Comparison of ENCODE assay signal across 21 cellular contexts in genomic region chr9:127502706-127503378, GRCh38. TPM values are rescaled to one million over a fixed set of nuclear protein-coding genes. Genes with fewer than 3 reads are reported as not detected.
DNase-seq lines count a peak whose midpoint lies in the region; ATAC-seq, FAIRE-seq and TF ChIP-seq lines count a peak whose summit lies in the region.
"Had no signal": no experiment of that assay in that cellular context is flagged by ENCODE, and none has a peak within 500 bp of the region (broad histone marks: within the 10 kb centered on the region; RNA-seq: fewer than 3 reads in every experiment).

No MANE protein-coding gene starts in this region.

- H4K20me1 ChIP-seq in GM12878 (ENCODE audit: control insufficient read depth, insufficient read depth): no peaks in the 10 kb centered on the region

- CTCF ChIA-PET in GM12878 (lab: Yijun Ruan, JAX): interaction anchor here (0.8 to 3.8 kb wide), 5 partner anchors 26 to 562 kb away, joined by 3 to 31 read pairs (median 5); no protein-coding TSS in a partner anchor

- BruUV-seq in GM12878 (replicated peaks; lab: Mats Ljungman, UMichigan): no TSS peak

- H2BK5ac ChIP-seq in mesenchymal stem cell (ENCODE audit: low read depth, low read length, poor library complexity, severe bottlenecking): no peak overlapping the region

- no peak overlapping the region for H3K9ac ChIP-seq in GM12878 (ENCODE audit: control insufficient read depth, insufficient read depth, low read length)
- no peak overlapping the region for H3K9ac ChIP-seq in mesenchymal stem cell (ENCODE audit: low read length)
- H3K9ac ChIP-seq: KMS-11 had no signal

- H3K27me3 ChIP-seq in right cardiac atrium (ENCODE audit: control insufficient read depth, insufficient read depth): no peaks in the 10 kb centered on the region
- no peaks in the 10 kb centered on the region for H3K27me3 ChIP-seq in GM12878 (replicated peaks in 1 of 2; ENCODE audit: control insufficient read depth in 2 of 2, insufficient read depth in 2 of 2, low read length in 1 of 2)
- H3K27me3 ChIP-seq in mesenchymal stem cell (ENCODE audit: control insufficient read depth in 1 of 2, insufficient read depth in 1 of 2, low read length in 2 of 2): no peaks in the 10 kb centered on the region

- TF ChIP-seq RAD21 in GM12878 (IDR thresholded peaks at IDR 0.05; ENCODE audit: insufficient read depth, low read depth, low read length): no peak

- RAD21 ChIA-PET in GM12878 (lab: Charles Lee; ENCODE audit: unreplicated experiment): interaction anchor here (1.0 to 2.7 kb wide), 2 partner anchors 34 to 232 kb away, joined by 4 to 13 read pairs; partner anchors contain the start of gene TOR2A

- TF ChIP-seq EP300 in GM12878 (IDR thresholded peaks at IDR 0.05; ENCODE audit: borderline replicate concordance in 1 of 2, control insufficient read depth in 1 of 2, low read depth in 2 of 2, low read length in 2 of 2): no peak

- peak; percentile 12 for TF ChIP-seq POLR2A in GM12878 (IDR thresholded peaks at IDR 0.05; ENCODE audit: low read depth, low read length)

- peak overlapping the region in 1 of 2 experiments; percentile 17 for H3K23ac ChIP-seq in mesenchymal stem cell (ENCODE audit: low read length in 2 of 2)

- H2BK15ac ChIP-seq in mesenchymal stem cell (ENCODE audit: low read depth, poor library complexity, severe bottlenecking): no peak overlapping the region

- H4K8ac ChIP-seq in mesenchymal stem cell (ENCODE audit: low read length): peak overlapping the region; percentile 46

- TF ChIP-seq CTCF in GM12878 (IDR thresholded peaks at IDR 0.05 in 2 of 3, conservative IDR thresholded peaks at IDR 0.05 in 1 of 3; ENCODE audit: control insufficient read depth in 2 of 3, extremely low read depth in 1 of 3, insufficient read depth in 1 of 3, low read depth in 3 of 3, low read length in 3 of 3): no peak

- no peak for FAIRE-seq in GM12878 (lab: Jason Lieb, UNC)

- no peak overlapping the region for H3K14ac ChIP-seq in mesenchymal stem cell (ENCODE audit: low read length in 2 of 2)

- H4K91ac ChIP-seq in mesenchymal stem cell (ENCODE audit: low read length): peak overlapping the region; percentile 57

- POLR2A ChIA-PET in GM12878 (lab: Charles Lee): interaction anchor here (0.6 kb wide), 2 partner anchors 25 to 90 kb away, joined by 3 read pairs; no protein-coding TSS in a partner anchor

- H3K36me3 ChIP-seq in GM12878 (ENCODE audit: control insufficient read depth in 2 of 2, insufficient read depth in 2 of 2, low read length in 1 of 2) (no peaks in the 10 kb centered on the region; a peak in 1 of 4 replicates), mesenchymal stem cell (ENCODE audit: control insufficient read depth in 1 of 2, insufficient read depth in 2 of 2, low read depth in 1 of 2, low read length in 2 of 2) (peaks cover 68 to 79% of the 10 kb centered on the region in 2 experiments)

- H2AK5ac ChIP-seq in mesenchymal stem cell (ENCODE audit: low read length, severe bottlenecking): no peak overlapping the region

- H3K4me3 ChIP-seq in right cardiac atrium (ENCODE audit: low read length) (no peak overlapping the region), GM12878 (no peak overlapping the region), mesenchymal stem cell (ENCODE audit: insufficient read depth in 1 of 2, low read depth in 1 of 2, low read length in 2 of 2) (no peak overlapping the region)

- no peaks in the 10 kb centered on the region for H3K4me1 ChIP-seq in right cardiac atrium (ENCODE audit: control insufficient read depth, insufficient read depth, low read length)
- no peaks in the 10 kb centered on the region for H3K4me1 ChIP-seq in GM12878 (ENCODE audit: control insufficient read depth, insufficient read depth, low read length)
- H3K4me1 ChIP-seq in mesenchymal stem cell (ENCODE audit: control insufficient read depth, insufficient read depth, low read depth, low read length): peaks cover 53% of the 10 kb centered on the region

- H3K9me3 ChIP-seq in right cardiac atrium (ENCODE audit: control insufficient read depth, low read length) (no peaks in the 10 kb centered on the region), GM12878 (replicated peaks; ENCODE audit: control insufficient read depth, insufficient read depth, low read length) (no peaks in the 10 kb centered on the region), mesenchymal stem cell (ENCODE audit: control insufficient read depth, low read length) (no peaks in the 10 kb centered on the region)

- SMC1A ChIA-PET in GM12878 (lab: Charles Lee; ENCODE audit: uncharacterized antibody, unreplicated experiment): interaction anchor here (0.8 to 1.6 kb wide), 2 partner anchors 52 to 82 kb away, joined by 4 read pairs; partner anchors contain the start of genes LRSAM1 and RPL12

- no peak overlapping the region for H2BK120ac ChIP-seq in mesenchymal stem cell (ENCODE audit: low read depth, low read length)

- H2AFZ ChIP-seq in GM12878 (ENCODE audit: control insufficient read depth, low read depth, low read length) (no peak overlapping the region), mesenchymal stem cell (ENCODE audit: low read depth, low read length) (no peak overlapping the region)

- peak in 2 of 3 donors; percentile 43 to 58 for DNase-seq in right cardiac atrium
- DNase-seq in cardiac septum (ENCODE audit: low spot score): no peak
- no peak for DNase-seq in GM12878 (ENCODE audit: low read depth, low spot score)
- no peak for DNase-seq in mesenchymal stem cell
- no peak for DNase-seq in NCI-H1417 treated with DMSO at 0.1 percent for 48 hours (lab: John Stamatoyannopoulos, UW)
- no peak for DNase-seq in SHP77 treated with DMSO at 0.1 percent for 48 hours (lab: John Stamatoyannopoulos, UW)
- DNase-seq in NAMALWA (ENCODE audit: low spot score): no peak
- DNase-seq: CD4-positive, CD25-positive, alpha-beta regulatory T cell; H7; NCI-H1105 treated with DMSO at 0.1 percent for 48 hours; NCI-H1694; NCI-H2081; NCI-H2171; NCI-H345; NCI-H524; NCI-H82; PC-3; RPMI8226; T-helper 1 cell had no signal

- ATAC-seq in right cardiac atrium (peak in 1 of 2 donors; percentile 4), GM12878 (no peak)
- ATAC-seq: PC-3 had no signal

- H3K18ac ChIP-seq in mesenchymal stem cell (ENCODE audit: low read depth in 1 of 2, low read length in 2 of 2): no peak overlapping the region

- H3K79me2 ChIP-seq in GM12878 (ENCODE audit: control insufficient read depth, insufficient read depth, low read length): no peaks in the 10 kb centered on the region

- 86% methylated on average over 21 of the region's 21 CpGs for WGBS in right cardiac atrium
- WGBS in GM12878 (ENCODE audit: insufficient coverage, insufficient replicate concordance, low lambda C conversion rate, missing lambda C conversion rate): 82% methylated on average over 20 of the region's 21 CpGs
- WGBS in mesenchymal stem cell: 96% methylated on average over 21 of the region's 21 CpGs

- no peak overlapping the region for H3K4ac ChIP-seq in mesenchymal stem cell (ENCODE audit: low read depth in 1 of 2, low read length in 2 of 2)

- peak overlapping the region in 1 of 2 experiments; percentile 59 for H2BK12ac ChIP-seq in mesenchymal stem cell (ENCODE audit: low read length in 2 of 2)

- no peak overlapping the region for H3K27ac ChIP-seq in right cardiac atrium (ENCODE audit: low read length)
- H3K27ac ChIP-seq in GM12878 (ENCODE audit: control insufficient read depth, insufficient read depth): no peak overlapping the region
- H3K27ac ChIP-seq in mesenchymal stem cell (ENCODE audit: low read length, poor library complexity, severe bottlenecking): peak overlapping the region; percentile 41
- H3K27ac ChIP-seq: HL-60, KMS-11 had no signal

- intact Hi-C loops in right cardiac atrium (cut with DNase I) (loop anchor here in 2 of 4 donors (1.0 to 10.0 kb wide), 3 partner anchors 83 to 422 kb away; no protein-coding TSS in a partner anchor), cardiac septum (cut with DNase I) (loop anchor here (2.0 kb wide), 1 partner anchor 420 kb away; no protein-coding TSS in a partner anchor), GM12878 (cut with micrococcal nuclease; ENCODE audit: unreplicated experiment) (no loop called here)

- in situ Hi-C loops in GM12878 (cut with MboI): loop anchor here (5.0 kb wide), 3 partner anchors 84 to 424 kb away; no protein-coding TSS in a partner anchor

- no peak overlapping the region for H3K4me2 ChIP-seq in GM12878 (ENCODE audit: control insufficient read depth, insufficient read depth)
- no peak overlapping the region for H3K4me2 ChIP-seq in mesenchymal stem cell (ENCODE audit: low read length, poor library complexity, severe bottlenecking)
- H3K4me2 ChIP-seq: KMS-11 had no signal

- H3K79me1 ChIP-seq in mesenchymal stem cell (replicated peaks; ENCODE audit: low read length, poor library complexity, severe bottlenecking): peaks cover 3% of the 10 kb centered on the region

RNA-seq across cellular contexts. Expression of gene LRSAM1, which starts 51.5 kb away (rescaled TPM):
- total RNA-seq in right cardiac atrium (10 to 100 TPM; 14.4 to 23.3 (median 21.1) TPM), cardiac septum (24.4 TPM), GM12878 (2014; rRNA removed) (13.1 and 13.7 TPM in 2 replicates), GM12878 (2014; rRNA removed; fragmentation: Illumina TruSeq; extraction: Trizol) (5.8 and 5.9 TPM in 2 replicates), GM12878 (2021) (18.9 and 20.4 TPM in 2 replicates)
- polyA plus RNA-seq in right cardiac atrium (23.8 TPM), GM12878 (2011; rRNA removed) (7.5 and 9.7 TPM in 2 replicates), GM12878 (2014; fragmentation: Illumina TruSeq; extraction: Trizol) (4.5 and 6.9 TPM in 2 replicates), GM12878 (2014; fragmentation: Nextera tagmentation; extraction: Ambion mirVana) (under 1 TPM; 0.14 to 0.53 TPM), GM12878 (2014; rRNA removed) (14.3 and 14.8 TPM in 2 replicates), GM12878 (2016; fragmentation: Nextera tagmentation; extraction: Ambion mirVana) (10 to 100 TPM; 18.4 to 23.4 TPM)
- 60.8 and 70.8 TPM in 2 replicates for total RNA-seq in GM12878 (2013; cell fraction: nucleolus; rRNA removed)
- 6.8 TPM for polyA plus RNA-seq in GM12878 (2011; ENCODE audit: low read depth)
- polyA plus RNA-seq in GM12878 (2011; cell fraction: cytosol; rRNA removed): 8.2 and 10.8 TPM in 2 replicates
- polyA plus RNA-seq in GM12878 (2011; cell fraction: nucleus; rRNA removed): 44.3 and 44.5 TPM in 2 replicates
- polyA plus RNA-seq in GM12878 (2012): 12.3 and 17.2 TPM in 2 replicates
- polyA minus RNA-seq in GM12878 (2011; rRNA and poly(A)+ RNA removed): 7.3 and 16.4 TPM in 2 replicates
- polyA minus RNA-seq in GM12878 (2011; cell fraction: cytosol; rRNA and poly(A)+ RNA removed): 3.2 and 6.8 TPM in 2 replicates
- 22.5 and 27.0 TPM in 2 replicates for polyA minus RNA-seq in GM12878 (2011; cell fraction: nucleus; rRNA and poly(A)+ RNA removed)
- polyA plus RNA-seq in mesenchymal stem cell (2013, experiment 1 of 2): 7.9 TPM
- 7.2 TPM for polyA plus RNA-seq in mesenchymal stem cell (2013, experiment 2 of 2)

RNA-seq across cellular contexts. Expression of gene RPL12, which starts 51.6 kb away (rescaled TPM):
- total RNA-seq in right cardiac atrium (100 to 1,000 TPM; 535 to 714 (median 622) TPM), cardiac septum (407 TPM), GM12878 (2014; rRNA removed) (2,340 and 2,418 TPM in 2 replicates), GM12878 (2014; rRNA removed; fragmentation: Illumina TruSeq; extraction: Trizol) (4,535 and 4,622 TPM in 2 replicates), GM12878 (2021) (2,052 and 2,163 TPM in 2 replicates)
- polyA plus RNA-seq in right cardiac atrium (1,268 TPM), GM12878 (2011; rRNA removed) (2,640 and 2,932 TPM in 2 replicates), GM12878 (2014; fragmentation: Illumina TruSeq; extraction: Trizol) (4,925 and 5,544 TPM in 2 replicates), GM12878 (2014; fragmentation: Nextera tagmentation; extraction: Ambion mirVana) (1,000 to 10,000 TPM; 3,077 to 3,412 TPM), GM12878 (2014; rRNA removed) (3,446 and 3,776 TPM in 2 replicates), GM12878 (2016; fragmentation: Nextera tagmentation; extraction: Ambion mirVana) (1,000 to 10,000 TPM in 1 of 2 experiments, 100 to 1,000 TPM in 1; 961 to 1,005 TPM)
- 532 and 580 TPM in 2 replicates for total RNA-seq in GM12878 (2013; cell fraction: nucleolus; rRNA removed)
- polyA plus RNA-seq in GM12878 (2011; ENCODE audit: low read depth): 4,165 TPM
- 2,904 and 3,567 TPM in 2 replicates for polyA plus RNA-seq in GM12878 (2011; cell fraction: cytosol; rRNA removed)
- polyA plus RNA-seq in GM12878 (2011; cell fraction: nucleus; rRNA removed): 879 and 937 TPM in 2 replicates
- 3,068 and 4,412 TPM in 2 replicates for polyA plus RNA-seq in GM12878 (2012)
- polyA minus RNA-seq in GM12878 (2011; rRNA and poly(A)+ RNA removed): 712 and 1,069 TPM in 2 replicates
- polyA minus RNA-seq in GM12878 (2011; cell fraction: cytosol; rRNA and poly(A)+ RNA removed): 520 and 541 TPM in 2 replicates
- polyA minus RNA-seq in GM12878 (2011; cell fraction: nucleus; rRNA and poly(A)+ RNA removed): 259 and 431 TPM in 2 replicates
- polyA plus RNA-seq in mesenchymal stem cell (2013, experiment 1 of 2): 2,850 TPM
- 2,702 TPM for polyA plus RNA-seq in mesenchymal stem cell (2013, experiment 2 of 2)

Comparison
In these comparisons a context has a peak if more than half of its experiments do, and no peak if none do; other contexts are left out.
1. DNase-seq: peak in right cardiac atrium (2 of 3); none in cardiac septum (single experiment), GM12878 (single experiment), mesenchymal stem cell (single experiment), NCI-H1417 treated with DMSO at 0.1 percent for 48 hours (single experiment), SHP77 treated with DMSO at 0.1 percent for 48 hours (single experiment) and NAMALWA (single experiment).